ENCODE assay signal across 16 cellular contexts in genomic region chr5:180540050-180540694, GRCh38. TPM values are rescaled to one million over a fixed set of nuclear protein-coding genes. Genes with fewer than 3 reads are reported as not detected.
DNase-seq lines count a peak whose midpoint lies in the region; ATAC-seq lines count a peak whose summit lies in the region.
"Had no signal": no experiment of that assay in that cellular context is flagged by ENCODE, and none has a peak within 500 bp of the region (broad histone marks: within the 10 kb centered on the region; RNA-seq: fewer than 3 reads in every experiment).

No MANE protein-coding gene starts in this region.

- peaks cover 19% of the 10 kb centered on the region for H3K4me1 Mint-ChIP-seq in stimulated activated naive CD8-positive, alpha-beta T cell treated with anti-CD3 and anti-CD28 coated beads, Interleukin-15, amount 100 ng/mL, for 72 hours

- H3K4me3 Mint-ChIP-seq in stimulated activated naive CD8-positive, alpha-beta T cell treated with anti-CD3 and anti-CD28 coated beads, Interleukin-15, amount 100 ng/mL, for 72 hours, result peak overlapping the region in 1 of 2 donors; percentile 45
- H3K4me3 Mint-ChIP-seq: activated naive CD4-positive, alpha-beta T cell treated with anti-CD3 and anti-CD28 coated beads, Interleukin-2, amount 10 ng/mL, durations not matched to agents 7 days and 5 days had no signal

- no peak for DNase-seq in activated naive CD4-positive, alpha-beta T cell treated with anti-CD3 and anti-CD28 coated beads, Interleukin-2, amount 50 U/mL, for 72 hours (ENCODE audit: low spot score in 2 of 2)
- DNase-seq in activated naive CD4-positive, alpha-beta T cell treated with anti-CD3 and anti-CD28 coated beads, Interleukin-2, amount 50 U/mL, for 16 hours, result no peak
- no peak for DNase-seq in stimulated activated naive CD8-positive, alpha-beta T cell treated with anti-CD3 and anti-CD28 coated beads, Interleukin-15, amount 100 ng/mL, for 72 hours
- no peak for DNase-seq in inferior parietal cortex (ENCODE audit: extremely low spot score)
- DNase-seq in islet precursor cell, result no peak
- DNase-seq in amniotic stem cell (lab: John Stamatoyannopoulos, UW), result no peak
- DNase-seq: activated CD4-positive, CD25-positive, alpha-beta regulatory T cell treated with anti-CD3 and anti-CD28 coated beads, Interleukin-2, amount 50 U/mL, for 72 hours; activated naive CD4-positive, alpha-beta T cell treated with anti-CD3 and anti-CD28 coated beads, Interleukin-2, amount 10 ng/mL, durations not matched to agents 7 days and 5 days; effector CD4-positive, alpha-beta T cell; KBM-7; NCI-H446 treated with DMSO at 0.1 percent for 48 hours; Right ventricle myocardium superior; trophoblast cell had no signal

- H3K36me3 Mint-ChIP-seq in activated naive CD4-positive, alpha-beta T cell treated with anti-CD3 and anti-CD28 coated beads, Interleukin-2, amount 50 U/mL, for 72 hours, result peaks cover 5 to 17% of the 10 kb centered on the region in 2 donors

- no peaks in the 10 kb centered on the region for H3K9me3 Mint-ChIP-seq in activated naive CD4-positive, alpha-beta T cell treated with anti-CD3 and anti-CD28 coated beads, Interleukin-2, amount 50 U/mL, for 72 hours
- H3K9me3 Mint-ChIP-seq in stimulated activated naive CD8-positive, alpha-beta T cell treated with anti-CD3 and anti-CD28 coated beads, Interleukin-15, amount 100 ng/mL, for 72 hours, result no peaks in the 10 kb centered on the region
- H3K9me3 Mint-ChIP-seq: activated naive CD4-positive, alpha-beta T cell treated with anti-CD3 and anti-CD28 coated beads, Interleukin-2, amount 10 ng/mL, durations not matched to agents 7 days and 5 days had no signal

- H3K27me3 Mint-ChIP-seq in stimulated activated naive CD8-positive, alpha-beta T cell treated with anti-CD3 and anti-CD28 coated beads, Interleukin-15, amount 100 ng/mL, for 72 hours, result no peaks in the 10 kb centered on the region
- H3K27me3 Mint-ChIP-seq: activated naive CD4-positive, alpha-beta T cell treated with anti-CD3 and anti-CD28 coated beads, Interleukin-2, amount 10 ng/mL, durations not matched to agents 7 days and 5 days had no signal

- ATAC-seq in activated naive CD4-positive, alpha-beta T cell treated with anti-CD3 and anti-CD28 coated beads, Interleukin-2, amount 50 U/mL, for 72 hours, result peak; percentile 68 to 98
- ATAC-seq in HG02610 (IDR thresholded peaks at IDR 0.05; ENCODE audit: unreplicated experiment) (peak; percentile 94), HG03442 (IDR thresholded peaks at IDR 0.05; ENCODE audit: unreplicated experiment) (peak; percentile 92)
- ATAC-seq in stimulated activated naive CD8-positive, alpha-beta T cell treated with anti-CD3 and anti-CD28 coated beads, Interleukin-15, amount 100 ng/mL, for 72 hours, result peak; percentile 99

- H3K27ac Mint-ChIP-seq in activated naive CD4-positive, alpha-beta T cell treated with anti-CD3 and anti-CD28 coated beads, Interleukin-2, amount 50 U/mL, for 72 hours, result peak overlapping the region in 1 of 2 donors; percentile 96
- peak overlapping the region in 1 of 2 donors; percentile 75 for H3K27ac Mint-ChIP-seq in stimulated activated naive CD8-positive, alpha-beta T cell treated with anti-CD3 and anti-CD28 coated beads, Interleukin-15, amount 100 ng/mL, for 72 hours
- H3K27ac Mint-ChIP-seq: activated naive CD4-positive, alpha-beta T cell treated with anti-CD3 and anti-CD28 coated beads, Interleukin-2, amount 10 ng/mL, durations not matched to agents 7 days and 5 days had no signal

RNA-seq across cellular contexts. Expression of gene CNOT6, which starts 46.0 kb away (rescaled TPM):
- total RNA-seq in activated naive CD4-positive, alpha-beta T cell treated with anti-CD3 and anti-CD28 coated beads, Interleukin-2, amount 50 U/mL, for 72 hours, result 10 to 100 TPM; 28.7 to 37.0 TPM

RNA-seq across cellular contexts. Expression of gene SCGB3A1, which starts 51.1 kb away (rescaled TPM):
- total RNA-seq in activated naive CD4-positive, alpha-beta T cell treated with anti-CD3 and anti-CD28 coated beads, Interleukin-2, amount 50 U/mL, for 72 hours, result not detected
- total RNA-seq: H1, Right ventricle myocardium superior had no signal
